9 cellular contexts compared by ENCODE assay signal in genomic region chr11:61477734-61478148, GRCh38. TPM values are rescaled to one million over a fixed set of nuclear protein-coding genes. Genes with fewer than 3 reads are reported as not detected.
DNase-seq lines count a peak whose midpoint lies in the region; ATAC-seq and TF ChIP-seq lines count a peak whose summit lies in the region.
"Had no signal": no experiment of that assay in that cellular context is flagged by ENCODE, and none has a peak within 500 bp of the region (broad histone marks: within the 10 kb centered on the region; RNA-seq: fewer than 3 reads in every experiment).

No MANE protein-coding gene starts in this region.

- H3K4me3 Mint-ChIP-seq in type B pancreatic cell: no peak overlapping the region

- no peaks in the 10 kb centered on the region for H3K27me3 Mint-ChIP-seq in type B pancreatic cell

- no peaks in the 10 kb centered on the region for H3K9me3 ChIP-seq in esophagus muscularis mucosa
- H3K9me3 ChIP-seq in ovary: no peaks in the 10 kb centered on the region

- H3K27ac ChIP-seq in esophagus muscularis mucosa (replicated peaks in 1 of 4) (peak overlapping the region in 2 of 4 donors; percentile 2 to 8), ovary (no peak overlapping the region)

- intact Hi-C loops in esophagus muscularis mucosa (cut with DNase I) (loop anchor here (2.0 kb wide), 2 partner anchors 39 to 161 kb away; no protein-coding TSS in a partner anchor), ovary (cut with DNase I) (loop anchor here (2.0 to 10.0 kb wide), 8 partner anchors 31 to 257 kb away; partner anchors contain the start of gene LRRC10B (in 1 of the 4))

- H3K36me3 ChIP-seq in esophagus muscularis mucosa (peaks cover 0 to 8% (median 0%) of the 10 kb centered on the region in 4 donors), ovary (no peaks in the 10 kb centered on the region)

- no peak for TF ChIP-seq POLR2A in esophagus muscularis mucosa (IDR thresholded peaks at IDR 0.05; ENCODE audit: low read depth)
- no peak for TF ChIP-seq POLR2A in ovary (IDR thresholded peaks at IDR 0.05)

- peaks cover 8% of the 10 kb centered on the region for H3K36me3 Mint-ChIP-seq in type B pancreatic cell

- TF ChIP-seq CTCF in esophagus muscularis mucosa (IDR thresholded peaks at IDR 0.05): peak; percentile 88 to 97 (median 93)
- TF ChIP-seq CTCF in ovary (IDR thresholded peaks at IDR 0.05): peak; percentile 66 to 88 (median 88)
- TF ChIP-seq CTCF in type B pancreatic cell (conservative IDR thresholded peaks at IDR 0.05): peak; percentile 98

- peaks cover 0 to 22% (median 2%) of the 10 kb centered on the region in 4 donors for H3K27me3 ChIP-seq in esophagus muscularis mucosa
- H3K27me3 ChIP-seq in ovary: no peaks in the 10 kb centered on the region

- peaks cover 30% of the 10 kb centered on the region for H3K4me1 Mint-ChIP-seq in type B pancreatic cell (ENCODE audit: unreplicated experiment)

- no peak for TF ChIP-seq EP300 in esophagus muscularis mucosa (IDR thresholded peaks at IDR 0.05)
- no peak for TF ChIP-seq EP300 in ovary (IDR thresholded peaks at IDR 0.05)

- H3K4me1 ChIP-seq in esophagus muscularis mucosa: peaks cover 23 to 33% (median 28%) of the 10 kb centered on the region in 4 donors
- no peaks in the 10 kb centered on the region for H3K4me1 ChIP-seq in ovary (ENCODE audit: insufficient read depth)

- H3K9me3 Mint-ChIP-seq in type B pancreatic cell: no peaks in the 10 kb centered on the region

- no peak for ATAC-seq in HG02938 (IDR thresholded peaks at IDR 0.05; ENCODE audit: unreplicated experiment)

- no peak overlapping the region for H3K27ac Mint-ChIP-seq in type B pancreatic cell

- WGBS in esophagus muscularis mucosa: 3% methylated on average over 16 of the region's 18 CpGs
- WGBS in ovary, 3 donors: 1 to 3% (median 2%) methylated on average over 16 to 18 of the region's 18 CpGs

- DNase-seq in Daoy (ENCODE audit: low read depth) (peak; percentile 33), NAMALWA (ENCODE audit: low spot score) (peak; percentile 64), esophagus muscularis mucosa (ENCODE audit: extremely low spot score) (no peak), ovary (peak; percentile 43 to 77 (median 63)), type B pancreatic cell (ENCODE audit: extremely low spot score, unreplicated experiment) (no peak), occipital lobe (lab: John Stamatoyannopoulos, UW) (no peak)
- DNase-seq in activated CD8-positive, alpha-beta memory T cell treated with anti-CD3 and anti-CD28 coated beads, Interleukin-2, amount 50 U/mL, for 4 hours: peak; percentile 62

- H3K4me3 ChIP-seq in esophagus muscularis mucosa (no peak overlapping the region), ovary (no peak overlapping the region)

RNA-seq across cellular contexts. Expression of gene LRRC10B, which starts 30.8 kb away (rescaled TPM):
- 0.23 and 1.8 TPM in 2 replicates for total RNA-seq in Daoy (2014; rRNA removed; shearing (Covaris generic))
- total RNA-seq in esophagus muscularis mucosa (1 to 10 TPM in 3 of 4 donors, not detected in 1; 1.3 to 2.2 (median 2.0) TPM), ovary (10 to 100 TPM in 1 of 7 donors, 1 to 10 TPM in 3, under 1 TPM in 3; 0.45 to 23.0 (median 1.4) TPM), type B pancreatic cell (ENCODE audit: low replicate concordance) (3.2 and 10.0 TPM in 2 replicates), occipital lobe (3.1 TPM)
- 1 to 10 TPM in 1 of 2 donors, under 1 TPM in 1; 0.48 to 1.7 TPM for polyA plus RNA-seq in ovary
- total RNA-seq: urinary bladder had no signal

RNA-seq across cellular contexts. Expression of gene SDHAF2, which starts 47.8 kb away (rescaled TPM):
- 46.7 and 61.0 TPM in 2 replicates for total RNA-seq in Daoy (2014; rRNA removed; shearing (Covaris generic))
- total RNA-seq in esophagus muscularis mucosa: 10 to 100 TPM; 29.0 to 71.0 (median 48.3) TPM
- total RNA-seq in ovary: 10 to 100 TPM; 31.9 to 91.1 (median 37.5) TPM
- 10 to 100 TPM; 40.8 to 43.5 TPM for polyA plus RNA-seq in ovary
- 41.7 and 49.8 TPM in 2 replicates for total RNA-seq in type B pancreatic cell (ENCODE audit: low replicate concordance)
- total RNA-seq in occipital lobe: 27.6 TPM

RNA-seq across cellular contexts. Expression of gene CPSF7, which starts 48.0 kb away (rescaled TPM):
- total RNA-seq in Daoy (2014; rRNA removed; shearing (Covaris generic)): 16.6 and 22.3 TPM in 2 replicates
- total RNA-seq in esophagus muscularis mucosa (10 to 100 TPM; 29.9 to 45.2 (median 40.7) TPM), ovary (100 to 1,000 TPM in 1 of 7 donors, 10 to 100 TPM in 6; 33.3 to 103 (median 83.4) TPM), type B pancreatic cell (ENCODE audit: low replicate concordance) (86.9 and 129 TPM in 2 replicates), occipital lobe (25.1 TPM)
- polyA plus RNA-seq in ovary: 100 to 1,000 TPM in 1 of 2 donors, 10 to 100 TPM in 1; 51.8 to 109 TPM

Comparison
In these comparisons a context has a peak if more than half of its experiments do, and no peak if none do; other contexts are left out.
1. DNase-seq: peak in Daoy (single experiment), NAMALWA (single experiment), activated CD8-positive, alpha-beta memory T cell treated with anti-CD3 and anti-CD28 coated beads, Interleukin-2, amount 50 U/mL, for 4 hours (single experiment) and ovary (5 of 5); none in esophagus muscularis mucosa (single experiment), type B pancreatic cell (single experiment) and occipital lobe (single experiment).
2. Peak in every context shown above with its lines, with median percentiles within 50 percentile points of each other: CTCF ChIP-seq.